In genomic region chr9:27386759-27387158, GRCh38 we compare ENCODE assay signal across 17 cellular contexts.
DNase-seq lines count a peak whose midpoint lies in the region; ATAC-seq and TF ChIP-seq lines count a peak whose summit lies in the region.
"Had no signal": no experiment of that assay in that cellular context is flagged by ENCODE, and none has a peak within 500 bp of the region (broad histone marks: within the 10 kb centered on the region; RNA-seq: fewer than 3 reads in every experiment).

No MANE protein-coding gene starts in this region.

- DNase-seq in DMS79 treated with DMSO at 0.1 percent for 48 hours (lab: John Stamatoyannopoulos, UW) (peak; percentile 27), DMS79 (lab: John Stamatoyannopoulos, UW) (no peak), left lobe of liver (ENCODE audit: low spot score) (peak; percentile 54), superior temporal gyrus (ENCODE audit: extremely low spot score) (peak; percentile 55), NCI-H2196 treated with DMSO at 0.1 percent for 48 hours (lab: John Stamatoyannopoulos, UW; ENCODE audit: unreplicated experiment) (no peak), activated gamma-delta T cell (lab: John Stamatoyannopoulos, UW) (no peak)
- DNase-seq: activated CD4-positive, alpha-beta T cell treated with anti-CD3 and anti-CD28 coated beads, Interleukin-2, amount 50 U/mL, for 4 hours; activated naive CD4-positive, alpha-beta T cell treated with anti-CD3 and anti-CD28 coated beads for 36 hours; foreskin fibroblast; Peyer's patch; small intestine; thyroid gland had no signal

- no peak for TF ChIP-seq CTCF in VCaP (conservative IDR thresholded peaks at IDR 0.05)

- 0 out of 2 replicates have a peak overlapping the region, but pooled peaks have one; percentile 8 for H3K27ac ChIP-seq in VCaP
- H3K27ac ChIP-seq: ascending aorta; BLaER1 treated with 17β-estradiol and CSF1 and Interleukin-3, amounts not matched to agents 10 nM and 100 nM; coronary artery; thyroid gland had no signal

- ATAC-seq in left lobe of liver, result peak; percentile 83
- no peak for ATAC-seq in HG03439 (IDR thresholded peaks at IDR 0.05; ENCODE audit: unreplicated experiment)

Comparison
In these comparisons a context has a peak if more than half of its experiments do, and no peak if none do; other contexts are left out.
1. DNase-seq: peak in DMS79 treated with DMSO at 0.1 percent for 48 hours (single experiment), left lobe of liver (single experiment) and superior temporal gyrus (single experiment); none in DMS79 (single experiment), NCI-H2196 treated with DMSO at 0.1 percent for 48 hours (single experiment) and activated gamma-delta T cell (single experiment).